In the genomic region with DNA sequence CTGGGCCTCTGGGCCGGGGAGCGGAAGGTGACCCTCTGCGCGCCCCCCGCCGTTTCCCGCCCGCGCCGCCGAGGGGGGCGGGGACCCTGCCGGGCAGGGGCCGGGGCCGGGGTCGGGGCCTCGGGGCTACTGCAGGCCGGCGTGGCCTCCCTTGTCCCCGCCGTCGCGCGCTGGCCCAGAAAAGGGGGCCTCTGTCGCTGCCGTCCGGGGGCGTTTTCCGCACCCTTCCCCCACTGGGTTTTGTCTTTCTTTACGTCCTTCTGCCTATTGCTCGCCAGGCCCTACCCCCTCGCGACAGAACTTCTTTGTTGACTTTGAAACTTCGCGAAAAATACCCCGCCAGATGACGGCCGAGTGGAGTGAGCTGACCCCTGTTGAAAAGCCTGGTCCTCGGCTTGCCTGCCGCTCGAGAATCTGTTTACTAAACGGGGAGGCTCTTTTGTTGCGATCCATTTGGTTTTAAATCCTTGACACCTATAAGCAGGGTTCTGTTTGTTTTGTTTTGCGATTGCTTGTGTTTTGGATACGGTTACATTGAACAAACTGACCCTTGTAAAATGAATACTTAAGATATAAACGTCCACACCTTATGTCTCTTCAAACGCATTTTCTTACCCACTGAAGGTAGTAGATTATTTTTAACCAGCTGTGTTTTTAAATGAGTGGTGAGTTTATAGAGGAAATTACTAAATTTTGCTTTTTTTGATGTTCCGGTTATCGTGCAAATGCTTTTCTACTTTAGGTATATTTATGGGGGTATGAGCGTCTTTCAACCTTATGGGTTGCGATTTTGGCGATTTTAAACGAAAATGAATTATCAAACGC, we compare ENCODE assay signal across 2 cellular contexts.
TF ChIP-seq lines count a peak whose summit lies in the region.

No MANE protein-coding gene starts in this region.

TF ChIP-seq in GM23338, 12 proteins besides CTCF, POLR2A, EP300 and RAD21:
- TF ChIP-seq NANOG (IDR thresholded peaks at IDR 0.05; ENCODE audit: borderline replicate concordance) (no peak), ZNF331 (CRISPR knock-in tag; IDR thresholded peaks at IDR 0.05; ENCODE audit: low read depth) (no peak), EZH2phosphoT487 (IDR thresholded peaks at IDR 0.05; ENCODE audit: unreplicated experiment) (no peak), ZNF114 (CRISPR knock-in tag; IDR thresholded peaks at IDR 0.05) (no peak), STAT1 (IDR thresholded peaks at IDR 0.05; ENCODE audit: unreplicated experiment) (no peak)
- TF ChIP-seq, protein P1, sequence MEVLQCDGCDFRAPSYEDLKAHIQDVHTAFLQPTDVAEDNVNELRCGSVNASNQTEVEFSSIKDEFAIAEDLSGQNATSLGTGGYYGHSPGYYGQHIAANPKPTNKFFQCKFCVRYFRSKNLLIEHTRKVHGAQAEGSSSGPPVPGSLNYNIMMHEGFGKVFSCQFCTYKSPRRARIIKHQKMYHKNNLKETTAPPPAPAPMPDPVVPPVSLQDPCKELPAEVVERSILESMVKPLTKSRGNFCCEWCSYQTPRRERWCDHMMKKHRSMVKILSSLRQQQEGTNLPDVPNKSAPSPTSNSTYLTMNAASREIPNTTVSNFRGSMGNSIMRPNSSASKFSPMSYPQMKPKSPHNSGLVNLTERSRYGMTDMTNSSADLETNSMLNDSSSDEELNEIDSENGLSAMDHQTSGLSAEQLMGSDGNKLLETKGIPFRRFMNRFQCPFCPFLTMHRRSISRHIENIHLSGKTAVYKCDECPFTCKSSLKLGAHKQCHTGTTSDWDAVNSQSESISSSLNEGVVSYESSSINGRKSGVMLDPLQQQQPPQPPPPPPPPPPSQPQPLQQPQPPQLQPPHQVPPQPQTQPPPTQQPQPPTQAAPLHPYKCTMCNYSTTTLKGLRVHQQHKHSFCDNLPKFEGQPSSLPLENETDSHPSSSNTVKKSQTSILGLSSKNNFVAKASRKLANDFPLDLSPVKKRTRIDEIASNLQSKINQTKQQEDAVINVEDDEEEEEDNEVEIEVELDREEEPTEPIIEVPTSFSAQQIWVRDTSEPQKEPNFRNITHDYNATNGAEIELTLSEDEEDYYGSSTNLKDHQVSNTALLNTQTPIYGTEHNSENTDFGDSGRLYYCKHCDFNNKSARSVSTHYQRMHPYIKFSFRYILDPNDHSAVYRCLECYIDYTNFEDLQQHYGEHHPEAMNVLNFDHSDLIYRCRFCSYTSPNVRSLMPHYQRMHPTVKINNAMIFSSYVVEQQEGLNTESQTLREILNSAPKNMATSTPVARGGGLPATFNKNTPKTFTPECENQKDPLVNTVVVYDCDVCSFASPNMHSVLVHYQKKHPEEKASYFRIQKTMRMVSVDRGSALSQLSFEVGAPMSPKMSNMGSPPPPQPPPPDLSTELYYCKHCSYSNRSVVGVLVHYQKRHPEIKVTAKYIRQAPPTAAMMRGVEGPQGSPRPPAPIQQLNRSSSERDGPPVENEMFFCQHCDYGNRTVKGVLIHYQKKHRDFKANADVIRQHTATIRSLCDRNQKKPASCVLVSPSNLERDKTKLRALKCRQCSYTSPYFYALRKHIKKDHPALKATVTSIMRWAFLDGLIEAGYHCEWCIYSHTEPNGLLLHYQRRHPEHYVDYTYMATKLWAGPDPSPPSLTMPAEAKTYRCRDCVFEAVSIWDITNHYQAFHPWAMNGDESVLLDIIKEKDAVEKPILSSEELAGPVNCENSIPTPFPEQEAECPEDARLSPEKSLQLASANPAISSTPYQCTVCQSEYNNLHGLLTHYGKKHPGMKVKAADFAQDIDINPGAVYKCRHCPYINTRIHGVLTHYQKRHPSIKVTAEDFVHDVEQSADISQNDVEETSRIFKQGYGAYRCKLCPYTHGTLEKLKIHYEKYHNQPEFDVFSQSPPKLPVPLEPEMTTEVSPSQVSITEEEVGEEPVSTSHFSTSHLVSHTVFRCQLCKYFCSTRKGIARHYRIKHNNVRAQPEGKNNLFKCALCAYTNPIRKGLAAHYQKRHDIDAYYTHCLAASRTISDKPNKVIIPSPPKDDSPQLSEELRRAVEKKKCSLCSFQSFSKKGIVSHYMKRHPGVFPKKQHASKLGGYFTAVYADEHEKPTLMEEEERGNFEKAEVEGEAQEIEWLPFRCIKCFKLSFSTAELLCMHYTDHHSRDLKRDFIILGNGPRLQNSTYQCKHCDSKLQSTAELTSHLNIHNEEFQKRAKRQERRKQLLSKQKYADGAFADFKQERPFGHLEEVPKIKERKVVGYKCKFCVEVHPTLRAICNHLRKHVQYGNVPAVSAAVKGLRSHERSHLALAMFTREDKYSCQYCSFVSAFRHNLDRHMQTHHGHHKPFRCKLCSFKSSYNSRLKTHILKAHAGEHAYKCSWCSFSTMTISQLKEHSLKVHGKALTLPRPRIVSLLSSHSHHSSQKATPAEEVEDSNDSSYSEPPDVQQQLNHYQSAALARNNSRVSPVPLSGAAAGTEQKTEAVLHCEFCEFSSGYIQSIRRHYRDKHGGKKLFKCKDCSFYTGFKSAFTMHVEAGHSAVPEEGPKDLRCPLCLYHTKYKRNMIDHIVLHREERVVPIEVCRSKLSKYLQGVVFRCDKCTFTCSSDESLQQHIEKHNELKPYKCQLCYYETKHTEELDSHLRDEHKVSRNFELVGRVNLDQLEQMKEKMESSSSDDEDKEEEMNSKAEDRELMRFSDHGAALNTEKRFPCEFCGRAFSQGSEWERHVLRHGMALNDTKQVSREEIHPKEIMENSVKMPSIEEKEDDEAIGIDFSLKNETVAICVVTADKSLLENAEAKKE (CRISPR knock-in tag; IDR thresholded peaks at IDR 0.05), result no peak
- TF ChIP-seq, protein P2, sequence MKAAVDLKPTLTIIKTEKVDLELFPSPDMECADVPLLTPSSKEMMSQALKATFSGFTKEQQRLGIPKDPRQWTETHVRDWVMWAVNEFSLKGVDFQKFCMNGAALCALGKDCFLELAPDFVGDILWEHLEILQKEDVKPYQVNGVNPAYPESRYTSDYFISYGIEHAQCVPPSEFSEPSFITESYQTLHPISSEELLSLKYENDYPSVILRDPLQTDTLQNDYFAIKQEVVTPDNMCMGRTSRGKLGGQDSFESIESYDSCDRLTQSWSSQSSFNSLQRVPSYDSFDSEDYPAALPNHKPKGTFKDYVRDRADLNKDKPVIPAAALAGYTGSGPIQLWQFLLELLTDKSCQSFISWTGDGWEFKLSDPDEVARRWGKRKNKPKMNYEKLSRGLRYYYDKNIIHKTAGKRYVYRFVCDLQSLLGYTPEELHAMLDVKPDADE (IDR thresholded peaks at IDR 0.05), result no peak

TF ChIP-seq in HepG2, 621 proteins besides CTCF, POLR2A, EP300 and RAD21 (continues in another document):
- TF ChIP-seq HBP1 (CRISPR knock-in tag; IDR thresholded peaks at IDR 0.05; ENCODE audit: low read depth) (no peak), ARNTL (CRISPR knock-in tag; IDR thresholded peaks at IDR 0.05) (no peak), RBM22 (optimal IDR thresholded peaks at IDR 0.05; ENCODE audit: low read length) (no peak), ZNF138 (CRISPR knock-in tag; IDR thresholded peaks at IDR 0.05; ENCODE audit: low read depth) (0 out of 2 replicates have a peak, but pooled peaks have one; percentile 46), ZNF790 (CRISPR knock-in tag; IDR thresholded peaks at IDR 0.05; ENCODE audit: borderline replicate concordance) (no peak), ZNF431 (CRISPR knock-in tag; IDR thresholded peaks at IDR 0.05; ENCODE audit: borderline replicate concordance, low read depth) (no peak), SAP130 (CRISPR knock-in tag; IDR thresholded peaks at IDR 0.05; ENCODE audit: low read depth) (no peak; the same call in 1 of the 2 replicates), SNAPC4 (CRISPR knock-in tag; IDR thresholded peaks at IDR 0.05) (no peak), ZBTB42 (CRISPR knock-in tag; IDR thresholded peaks at IDR 0.05) (no peak), FOSL1 (CRISPR knock-in tag; IDR thresholded peaks at IDR 0.05; ENCODE audit: borderline replicate concordance) (no peak), ZNF3 (CRISPR knock-in tag; IDR thresholded peaks at IDR 0.05) (no peak)
- TF ChIP-seq, protein P3, sequence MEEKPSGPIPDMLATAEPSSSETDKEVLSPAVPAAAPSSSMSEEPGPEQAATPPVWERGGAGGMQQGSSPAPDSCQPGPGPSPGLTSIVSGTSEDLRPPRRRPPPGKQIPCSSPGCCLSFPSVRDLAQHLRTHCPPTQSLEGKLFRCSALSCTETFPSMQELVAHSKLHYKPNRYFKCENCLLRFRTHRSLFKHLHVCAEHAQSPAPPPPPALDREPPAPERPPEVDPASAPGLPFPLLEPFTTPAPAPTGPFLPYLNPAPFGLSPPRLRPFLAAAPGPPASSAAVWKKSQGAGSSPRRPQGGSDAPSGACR (CRISPR knock-in tag; IDR thresholded peaks at IDR 0.05), result no peak
- TF ChIP-seq, protein P4, sequence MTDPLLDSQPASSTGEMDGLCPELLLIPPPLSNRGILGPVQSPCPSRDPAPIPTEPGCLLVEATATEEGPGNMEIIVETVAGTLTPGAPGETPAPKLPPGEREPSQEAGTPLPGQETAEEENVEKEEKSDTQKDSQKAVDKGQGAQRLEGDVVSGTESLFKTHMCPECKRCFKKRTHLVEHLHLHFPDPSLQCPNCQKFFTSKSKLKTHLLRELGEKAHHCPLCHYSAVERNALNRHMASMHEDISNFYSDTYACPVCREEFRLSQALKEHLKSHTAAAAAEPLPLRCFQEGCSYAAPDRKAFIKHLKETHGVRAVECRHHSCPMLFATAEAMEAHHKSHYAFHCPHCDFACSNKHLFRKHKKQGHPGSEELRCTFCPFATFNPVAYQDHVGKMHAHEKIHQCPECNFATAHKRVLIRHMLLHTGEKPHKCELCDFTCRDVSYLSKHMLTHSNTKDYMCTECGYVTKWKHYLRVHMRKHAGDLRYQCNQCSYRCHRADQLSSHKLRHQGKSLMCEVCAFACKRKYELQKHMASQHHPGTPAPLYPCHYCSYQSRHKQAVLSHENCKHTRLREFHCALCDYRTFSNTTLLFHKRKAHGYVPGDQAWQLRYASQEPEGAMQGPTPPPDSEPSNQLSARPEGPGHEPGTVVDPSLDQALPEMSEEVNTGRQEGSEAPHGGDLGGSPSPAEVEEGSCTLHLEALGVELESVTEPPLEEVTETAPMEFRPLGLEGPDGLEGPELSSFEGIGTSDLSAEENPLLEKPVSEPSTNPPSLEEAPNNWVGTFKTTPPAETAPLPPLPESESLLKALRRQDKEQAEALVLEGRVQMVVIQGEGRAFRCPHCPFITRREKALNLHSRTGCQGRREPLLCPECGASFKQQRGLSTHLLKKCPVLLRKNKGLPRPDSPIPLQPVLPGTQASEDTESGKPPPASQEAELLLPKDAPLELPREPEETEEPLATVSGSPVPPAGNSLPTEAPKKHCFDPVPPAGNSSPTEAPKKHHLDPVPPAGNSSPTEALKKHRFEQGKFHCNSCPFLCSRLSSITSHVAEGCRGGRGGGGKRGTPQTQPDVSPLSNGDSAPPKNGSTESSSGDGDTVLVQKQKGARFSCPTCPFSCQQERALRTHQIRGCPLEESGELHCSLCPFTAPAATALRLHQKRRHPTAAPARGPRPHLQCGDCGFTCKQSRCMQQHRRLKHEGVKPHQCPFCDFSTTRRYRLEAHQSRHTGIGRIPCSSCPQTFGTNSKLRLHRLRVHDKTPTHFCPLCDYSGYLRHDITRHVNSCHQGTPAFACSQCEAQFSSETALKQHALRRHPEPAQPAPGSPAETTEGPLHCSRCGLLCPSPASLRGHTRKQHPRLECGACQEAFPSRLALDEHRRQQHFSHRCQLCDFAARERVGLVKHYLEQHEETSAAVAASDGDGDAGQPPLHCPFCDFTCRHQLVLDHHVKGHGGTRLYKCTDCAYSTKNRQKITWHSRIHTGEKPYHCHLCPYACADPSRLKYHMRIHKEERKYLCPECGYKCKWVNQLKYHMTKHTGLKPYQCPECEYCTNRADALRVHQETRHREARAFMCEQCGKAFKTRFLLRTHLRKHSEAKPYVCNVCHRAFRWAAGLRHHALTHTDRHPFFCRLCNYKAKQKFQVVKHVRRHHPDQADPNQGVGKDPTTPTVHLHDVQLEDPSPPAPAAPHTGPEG (CRISPR knock-in tag; IDR thresholded peaks at IDR 0.05), result no peak
- TF ChIP-seq, protein P5, sequence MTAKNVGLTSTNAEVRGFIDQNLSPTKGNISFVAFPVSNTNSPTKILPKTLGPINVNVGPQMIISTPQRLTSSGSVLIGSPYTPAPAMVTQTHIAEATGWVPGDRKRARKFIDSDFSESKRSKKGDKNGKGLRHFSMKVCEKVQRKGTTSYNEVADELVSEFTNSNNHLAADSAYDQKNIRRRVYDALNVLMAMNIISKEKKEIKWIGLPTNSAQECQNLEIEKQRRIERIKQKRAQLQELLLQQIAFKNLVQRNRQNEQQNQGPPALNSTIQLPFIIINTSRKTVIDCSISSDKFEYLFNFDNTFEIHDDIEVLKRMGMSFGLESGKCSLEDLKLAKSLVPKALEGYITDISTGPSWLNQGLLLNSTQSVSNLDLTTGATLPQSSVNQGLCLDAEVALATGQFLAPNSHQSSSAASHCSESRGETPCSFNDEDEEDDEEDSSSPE (CRISPR knock-in tag; IDR thresholded peaks at IDR 0.05), result peak; percentile 54; the same call in 1 of the 2 replicates
